In genomic region chr19:36115453-36116343, GRCh38 we compare ENCODE assay signal across 8 cellular contexts. TPM values are rescaled to one million over a fixed set of nuclear protein-coding genes. Genes with fewer than 3 reads are reported as not detected.
DNase-seq lines count a peak whose midpoint lies in the region; ATAC-seq and TF ChIP-seq lines count a peak whose summit lies in the region.

Gene TBCB (plus strand): TSS chr19:36115468. CDS start chr19:36115561, 93 bp downstream.

- intact Hi-C loops in cardiac septum (cut with DNase I), result loop anchor here (2.0 kb wide), 1 partner anchor 61 kb away; the partner anchor contains the start of genes THAP8 and WDR62

- ATAC-seq in GM18858 (IDR thresholded peaks at IDR 0.05; ENCODE audit: unreplicated experiment), result peak; percentile 2
- peak; percentile 22 for ATAC-seq in HG03045 (IDR thresholded peaks at IDR 0.05; ENCODE audit: unreplicated experiment)
- no peak for ATAC-seq in GM21529 (IDR thresholded peaks at IDR 0.05; ENCODE audit: unreplicated experiment)

- peak; percentile 78 for TF ChIP-seq POLR2A in Raji (IDR thresholded peaks at IDR 0.05; ENCODE audit: insufficient read depth, low read depth, low read length)

- peak; percentile 86 for DNase-seq in activated gamma-delta T cell treated with anti-CD3 and anti-CD28 coated beads, Interleukin-2, amount 50 U/mL, for 16 hours (ENCODE audit: low read depth)
- peak; percentile 93 for DNase-seq in cardiac septum (ENCODE audit: low spot score)
- DNase-seq in renal cortical epithelial cell (ENCODE audit: low read depth), result no peak
- DNase-seq in HuH-7 (ENCODE audit: low spot score), result no peak

RNA-seq across cellular contexts. Expression of gene TBCB, which starts in this region (rescaled TPM):
- 142 TPM for total RNA-seq in cardiac septum
- total RNA-seq in renal cortical epithelial cell, result 228 and 291 TPM in 2 replicates

Comparison
In these comparisons a context has a peak if more than half of its experiments do, and no peak if none do; other contexts are left out.
1. DNase-seq: peak in activated gamma-delta T cell treated with anti-CD3 and anti-CD28 coated beads, Interleukin-2, amount 50 U/mL, for 16 hours (single experiment) and cardiac septum (single experiment); none in renal cortical epithelial cell (single experiment) and HuH-7 (single experiment).